ENCODE assay signal across 8 cellular contexts in the genomic region with DNA sequence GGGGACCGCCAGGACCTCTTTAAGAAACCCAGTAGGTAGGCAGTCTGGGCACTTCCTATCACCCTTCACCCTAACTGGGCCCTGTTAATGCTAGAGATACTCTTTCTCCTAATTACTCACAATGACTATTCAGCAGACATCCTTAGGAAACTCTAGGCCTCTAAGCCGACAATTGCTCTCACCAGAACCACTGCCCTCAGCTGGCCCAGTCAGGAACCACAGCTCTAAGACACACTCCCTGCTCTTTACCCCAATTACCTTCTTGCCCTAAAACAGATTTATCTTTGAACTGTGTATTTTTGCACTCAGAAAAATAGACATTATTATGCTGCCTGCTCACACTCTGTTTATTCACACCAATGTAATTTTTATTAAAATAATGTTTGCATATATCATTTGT.
DNase-seq lines count a peak whose midpoint lies in the region; FAIRE-seq and TF ChIP-seq lines count a peak whose summit lies in the region.

No MANE protein-coding gene starts in this region.

- TF ChIP-seq CTCF in AG04449 (IDR thresholded peaks at IDR 0.05; ENCODE audit: insufficient read depth, low read length, missing control alignments) (peak; percentile 40), colonic mucosa (IDR thresholded peaks at IDR 0.05) (peak; percentile 46), progenitor cell of endocrine pancreas (IDR thresholded peaks at IDR 0.05; ENCODE audit: unreplicated experiment) (peak; percentile 43)

- H3K9ac ChIP-seq in colonic mucosa (ENCODE audit: low read depth in 2 of 2, low read length in 2 of 2), result no peak overlapping the region

- no peaks in the 10 kb centered on the region for H3K36me3 Mint-ChIP-seq in progenitor cell of endocrine pancreas (ENCODE audit: insufficient read depth)
- no peaks in the 10 kb centered on the region for H3K36me3 Mint-ChIP-seq in activated T-helper 2 cell treated with anti-CD3 and anti-CD28 coated beads, Interferon-gamma antibody, Interleukin-2, Interleukin-4, amounts not matched to agents 10 μg/mL and 5 μg/mL and 100 μg/mL, durations not matched to agents 14 hours and 24 hours and 36 hours (ENCODE audit: low read depth)

- H3K27ac ChIP-seq in colonic mucosa, result no peak overlapping the region

- POLR2A ChIA-PET in AG04449 (lab: Yijun Ruan, JAX), result no interaction called here

- peak; percentile 24 for FAIRE-seq in GM12892 (lab: Jason Lieb, UNC)

- no peak overlapping the region for H3K27ac Mint-ChIP-seq in progenitor cell of endocrine pancreas
- H3K27ac Mint-ChIP-seq in activated T-helper 2 cell treated with anti-CD3 and anti-CD28 coated beads, Interferon-gamma antibody, Interleukin-2, Interleukin-4, amounts not matched to agents 10 μg/mL and 5 μg/mL and 100 μg/mL, durations not matched to agents 14 hours and 24 hours and 36 hours, result no peak overlapping the region

- peaks cover 2% of the 10 kb centered on the region for H3K4me1 Mint-ChIP-seq in progenitor cell of endocrine pancreas (ENCODE audit: low read depth)
- H3K4me1 Mint-ChIP-seq in activated T-helper 2 cell treated with anti-CD3 and anti-CD28 coated beads, Interferon-gamma antibody, Interleukin-2, Interleukin-4, amounts not matched to agents 10 μg/mL and 5 μg/mL and 100 μg/mL, durations not matched to agents 14 hours and 24 hours and 36 hours (ENCODE audit: low read depth), result no peaks in the 10 kb centered on the region

- no peaks in the 10 kb centered on the region for H3K9me3 ChIP-seq in colonic mucosa

- CTCF ChIA-PET in AG04449 (lab: Yijun Ruan, JAX), result interaction anchor here (0.7 to 2.1 kb wide), 5 partner anchors 21 to 375 kb away, joined by 3 to 12 read pairs (median 3); no protein-coding TSS in a partner anchor

- no peak overlapping the region for H3K4me3 ChIP-seq in AG04449 (ENCODE audit: low read depth, low read length)
- no peak overlapping the region for H3K4me3 ChIP-seq in colonic mucosa

- DNase-seq in AG04449 (ENCODE audit: low read depth, low spot score) (no peak), GM12892 (ENCODE audit: insufficient read length) (no peak), HT-29 (ENCODE audit: low spot score) (peak; percentile 60), colonic mucosa (peak; percentile 46), progenitor cell of endocrine pancreas (ENCODE audit: low spot score, unreplicated experiment) (no peak), GM19240 (ENCODE audit: insufficient read length, low spot score) (no peak)
- no peak for DNase-seq in activated T-helper 2 cell treated with anti-CD3 and anti-CD28 coated beads, Interferon-gamma antibody, Interleukin-2, Interleukin-4, amounts not matched to agents 10 μg/mL and 5 μg/mL and 100 μg/mL, durations not matched to agents 14 hours and 24 hours and 36 hours (ENCODE audit: low spot score)
- DNase-seq in stimulated activated naive CD4-positive, alpha-beta T cell (lab: John Stamatoyannopoulos, UW), result no peak

- no peaks in the 10 kb centered on the region for H3K4me1 ChIP-seq in colonic mucosa

- H3K4me3 Mint-ChIP-seq in progenitor cell of endocrine pancreas (ENCODE audit: low read depth), result no peak overlapping the region
- H3K4me3 Mint-ChIP-seq in activated T-helper 2 cell treated with anti-CD3 and anti-CD28 coated beads, Interferon-gamma antibody, Interleukin-2, Interleukin-4, amounts not matched to agents 10 μg/mL and 5 μg/mL and 100 μg/mL, durations not matched to agents 14 hours and 24 hours and 36 hours (ENCODE audit: low read depth), result no peak overlapping the region

- no peaks in the 10 kb centered on the region for H3K27me3 ChIP-seq in colonic mucosa

- no peaks in the 10 kb centered on the region for H3K27me3 Mint-ChIP-seq in progenitor cell of endocrine pancreas
- H3K27me3 Mint-ChIP-seq in activated T-helper 2 cell treated with anti-CD3 and anti-CD28 coated beads, Interferon-gamma antibody, Interleukin-2, Interleukin-4, amounts not matched to agents 10 μg/mL and 5 μg/mL and 100 μg/mL, durations not matched to agents 14 hours and 24 hours and 36 hours (ENCODE audit: low read depth), result peaks cover 3% of the 10 kb centered on the region

- no peak for TF ChIP-seq POLR2A in GM12892 (IDR thresholded peaks at IDR 0.05; ENCODE audit: low read depth, low read length)

- H3K9me3 Mint-ChIP-seq in progenitor cell of endocrine pancreas (ENCODE audit: low read depth), result no peaks in the 10 kb centered on the region
- no peaks in the 10 kb centered on the region for H3K9me3 Mint-ChIP-seq in activated T-helper 2 cell treated with anti-CD3 and anti-CD28 coated beads, Interferon-gamma antibody, Interleukin-2, Interleukin-4, amounts not matched to agents 10 μg/mL and 5 μg/mL and 100 μg/mL, durations not matched to agents 14 hours and 24 hours and 36 hours

- intact Hi-C loops in colonic mucosa (cut with DNase I), result loop anchor here (10.0 kb wide), 1 partner anchor 376 kb away; no protein-coding TSS in a partner anchor
- intact Hi-C loops in activated T-helper 2 cell treated with anti-CD3 and anti-CD28 coated beads, Interferon-gamma antibody, Interleukin-2, Interleukin-4, amounts not matched to agents 10 μg/mL and 5 μg/mL and 100 μg/mL, durations not matched to agents 14 hours and 24 hours and 36 hours (cut with micrococcal nuclease), result no loop called here

- H3K36me3 ChIP-seq in colonic mucosa, result no peaks in the 10 kb centered on the region

Comparison
In these comparisons a context has a peak if more than half of its experiments do, and no peak if none do; other contexts are left out.
1. DNase-seq: peak in HT-29 (single experiment) and colonic mucosa (single experiment); none in AG04449 (single experiment), GM12892 (single experiment), progenitor cell of endocrine pancreas (single experiment), activated T-helper 2 cell treated with anti-CD3 and anti-CD28 coated beads, Interferon-gamma antibody, Interleukin-2, Interleukin-4, amounts not matched to agents 10 μg/mL and 5 μg/mL and 100 μg/mL, durations not matched to agents 14 hours and 24 hours and 36 hours (single experiment), stimulated activated naive CD4-positive, alpha-beta T cell (0 of 6) and GM19240 (single experiment).
2. Peak in every context shown above with its lines, with median percentiles within 50 percentile points of each other: CTCF ChIP-seq.